Comparison of ENCODE assay signal across 1 cellular context in genomic region chr16:84543253-84543652, GRCh38.
A peak's percentile ranks its signal among the peaks of the same experiment; 100 is the strongest.
TF ChIP-seq lines count a peak whose summit lies in the region.

No MANE protein-coding gene starts in this region.

TF ChIP-seq in HepG2, 621 proteins besides CTCF, POLR2A, EP300 and RAD21:
- TF ChIP-seq ZNF629 (CRISPR knock-in tag; conservative IDR thresholded peaks at IDR 0.05) (peak; percentile 88), FOXK2 (IDR thresholded peaks at IDR 0.05) (no peak), ZMYM3 (CRISPR knock-in tag; IDR thresholded peaks at IDR 0.05) (peak; percentile 61; the same call in 1 of the 2 replicates)
